In the genomic region with DNA sequence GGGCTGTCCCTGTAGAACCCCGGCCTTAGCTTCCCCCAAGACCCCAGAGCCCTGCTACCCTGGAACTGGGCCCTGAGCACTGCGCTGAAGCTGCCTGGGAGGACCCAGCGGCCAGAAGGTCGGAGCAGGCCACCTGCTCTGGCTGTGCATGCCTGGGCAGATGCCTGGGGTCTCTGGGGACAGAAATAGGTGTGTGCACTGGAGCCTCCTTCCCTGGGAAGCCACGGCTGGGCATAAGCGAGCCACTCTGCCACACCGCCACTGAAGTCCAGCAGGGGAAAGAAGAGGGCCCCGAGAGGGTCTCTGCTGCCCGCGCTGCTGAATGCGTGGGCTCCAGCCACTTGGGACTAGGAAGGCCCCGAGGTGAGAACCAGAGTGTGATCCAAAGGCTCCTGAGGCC, we compare ENCODE assay signal across 1 cellular context.
TF ChIP-seq lines count a peak whose summit lies in the region.

No MANE protein-coding gene starts in this region.

TF ChIP-seq in GM23338, 12 proteins besides CTCF, POLR2A, EP300 and RAD21 (continued from another document):
- TF ChIP-seq, protein P1, sequence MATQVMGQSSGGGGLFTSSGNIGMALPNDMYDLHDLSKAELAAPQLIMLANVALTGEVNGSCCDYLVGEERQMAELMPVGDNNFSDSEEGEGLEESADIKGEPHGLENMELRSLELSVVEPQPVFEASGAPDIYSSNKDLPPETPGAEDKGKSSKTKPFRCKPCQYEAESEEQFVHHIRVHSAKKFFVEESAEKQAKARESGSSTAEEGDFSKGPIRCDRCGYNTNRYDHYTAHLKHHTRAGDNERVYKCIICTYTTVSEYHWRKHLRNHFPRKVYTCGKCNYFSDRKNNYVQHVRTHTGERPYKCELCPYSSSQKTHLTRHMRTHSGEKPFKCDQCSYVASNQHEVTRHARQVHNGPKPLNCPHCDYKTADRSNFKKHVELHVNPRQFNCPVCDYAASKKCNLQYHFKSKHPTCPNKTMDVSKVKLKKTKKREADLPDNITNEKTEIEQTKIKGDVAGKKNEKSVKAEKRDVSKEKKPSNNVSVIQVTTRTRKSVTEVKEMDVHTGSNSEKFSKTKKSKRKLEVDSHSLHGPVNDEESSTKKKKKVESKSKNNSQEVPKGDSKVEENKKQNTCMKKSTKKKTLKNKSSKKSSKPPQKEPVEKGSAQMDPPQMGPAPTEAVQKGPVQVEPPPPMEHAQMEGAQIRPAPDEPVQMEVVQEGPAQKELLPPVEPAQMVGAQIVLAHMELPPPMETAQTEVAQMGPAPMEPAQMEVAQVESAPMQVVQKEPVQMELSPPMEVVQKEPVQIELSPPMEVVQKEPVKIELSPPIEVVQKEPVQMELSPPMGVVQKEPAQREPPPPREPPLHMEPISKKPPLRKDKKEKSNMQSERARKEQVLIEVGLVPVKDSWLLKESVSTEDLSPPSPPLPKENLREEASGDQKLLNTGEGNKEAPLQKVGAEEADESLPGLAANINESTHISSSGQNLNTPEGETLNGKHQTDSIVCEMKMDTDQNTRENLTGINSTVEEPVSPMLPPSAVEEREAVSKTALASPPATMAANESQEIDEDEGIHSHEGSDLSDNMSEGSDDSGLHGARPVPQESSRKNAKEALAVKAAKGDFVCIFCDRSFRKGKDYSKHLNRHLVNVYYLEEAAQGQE (IDR thresholded peaks at IDR 0.05; ENCODE audit: unreplicated experiment): no peak
- TF ChIP-seq, protein P2, sequence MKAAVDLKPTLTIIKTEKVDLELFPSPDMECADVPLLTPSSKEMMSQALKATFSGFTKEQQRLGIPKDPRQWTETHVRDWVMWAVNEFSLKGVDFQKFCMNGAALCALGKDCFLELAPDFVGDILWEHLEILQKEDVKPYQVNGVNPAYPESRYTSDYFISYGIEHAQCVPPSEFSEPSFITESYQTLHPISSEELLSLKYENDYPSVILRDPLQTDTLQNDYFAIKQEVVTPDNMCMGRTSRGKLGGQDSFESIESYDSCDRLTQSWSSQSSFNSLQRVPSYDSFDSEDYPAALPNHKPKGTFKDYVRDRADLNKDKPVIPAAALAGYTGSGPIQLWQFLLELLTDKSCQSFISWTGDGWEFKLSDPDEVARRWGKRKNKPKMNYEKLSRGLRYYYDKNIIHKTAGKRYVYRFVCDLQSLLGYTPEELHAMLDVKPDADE (IDR thresholded peaks at IDR 0.05): no peak
- TF ChIP-seq ZNF331 (CRISPR knock-in tag; IDR thresholded peaks at IDR 0.05; ENCODE audit: low read depth) (no peak), JUNB (IDR thresholded peaks at IDR 0.05; ENCODE audit: unreplicated experiment) (no peak), EZH2 (IDR thresholded peaks at IDR 0.05; ENCODE audit: low read depth, unreplicated experiment) (no peak), ZNF114 (CRISPR knock-in tag; IDR thresholded peaks at IDR 0.05) (no peak), CREB1 (CRISPR knock-in tag; IDR thresholded peaks at IDR 0.05; ENCODE audit: low read depth) (no peak)
- TF ChIP-seq, protein P3, sequence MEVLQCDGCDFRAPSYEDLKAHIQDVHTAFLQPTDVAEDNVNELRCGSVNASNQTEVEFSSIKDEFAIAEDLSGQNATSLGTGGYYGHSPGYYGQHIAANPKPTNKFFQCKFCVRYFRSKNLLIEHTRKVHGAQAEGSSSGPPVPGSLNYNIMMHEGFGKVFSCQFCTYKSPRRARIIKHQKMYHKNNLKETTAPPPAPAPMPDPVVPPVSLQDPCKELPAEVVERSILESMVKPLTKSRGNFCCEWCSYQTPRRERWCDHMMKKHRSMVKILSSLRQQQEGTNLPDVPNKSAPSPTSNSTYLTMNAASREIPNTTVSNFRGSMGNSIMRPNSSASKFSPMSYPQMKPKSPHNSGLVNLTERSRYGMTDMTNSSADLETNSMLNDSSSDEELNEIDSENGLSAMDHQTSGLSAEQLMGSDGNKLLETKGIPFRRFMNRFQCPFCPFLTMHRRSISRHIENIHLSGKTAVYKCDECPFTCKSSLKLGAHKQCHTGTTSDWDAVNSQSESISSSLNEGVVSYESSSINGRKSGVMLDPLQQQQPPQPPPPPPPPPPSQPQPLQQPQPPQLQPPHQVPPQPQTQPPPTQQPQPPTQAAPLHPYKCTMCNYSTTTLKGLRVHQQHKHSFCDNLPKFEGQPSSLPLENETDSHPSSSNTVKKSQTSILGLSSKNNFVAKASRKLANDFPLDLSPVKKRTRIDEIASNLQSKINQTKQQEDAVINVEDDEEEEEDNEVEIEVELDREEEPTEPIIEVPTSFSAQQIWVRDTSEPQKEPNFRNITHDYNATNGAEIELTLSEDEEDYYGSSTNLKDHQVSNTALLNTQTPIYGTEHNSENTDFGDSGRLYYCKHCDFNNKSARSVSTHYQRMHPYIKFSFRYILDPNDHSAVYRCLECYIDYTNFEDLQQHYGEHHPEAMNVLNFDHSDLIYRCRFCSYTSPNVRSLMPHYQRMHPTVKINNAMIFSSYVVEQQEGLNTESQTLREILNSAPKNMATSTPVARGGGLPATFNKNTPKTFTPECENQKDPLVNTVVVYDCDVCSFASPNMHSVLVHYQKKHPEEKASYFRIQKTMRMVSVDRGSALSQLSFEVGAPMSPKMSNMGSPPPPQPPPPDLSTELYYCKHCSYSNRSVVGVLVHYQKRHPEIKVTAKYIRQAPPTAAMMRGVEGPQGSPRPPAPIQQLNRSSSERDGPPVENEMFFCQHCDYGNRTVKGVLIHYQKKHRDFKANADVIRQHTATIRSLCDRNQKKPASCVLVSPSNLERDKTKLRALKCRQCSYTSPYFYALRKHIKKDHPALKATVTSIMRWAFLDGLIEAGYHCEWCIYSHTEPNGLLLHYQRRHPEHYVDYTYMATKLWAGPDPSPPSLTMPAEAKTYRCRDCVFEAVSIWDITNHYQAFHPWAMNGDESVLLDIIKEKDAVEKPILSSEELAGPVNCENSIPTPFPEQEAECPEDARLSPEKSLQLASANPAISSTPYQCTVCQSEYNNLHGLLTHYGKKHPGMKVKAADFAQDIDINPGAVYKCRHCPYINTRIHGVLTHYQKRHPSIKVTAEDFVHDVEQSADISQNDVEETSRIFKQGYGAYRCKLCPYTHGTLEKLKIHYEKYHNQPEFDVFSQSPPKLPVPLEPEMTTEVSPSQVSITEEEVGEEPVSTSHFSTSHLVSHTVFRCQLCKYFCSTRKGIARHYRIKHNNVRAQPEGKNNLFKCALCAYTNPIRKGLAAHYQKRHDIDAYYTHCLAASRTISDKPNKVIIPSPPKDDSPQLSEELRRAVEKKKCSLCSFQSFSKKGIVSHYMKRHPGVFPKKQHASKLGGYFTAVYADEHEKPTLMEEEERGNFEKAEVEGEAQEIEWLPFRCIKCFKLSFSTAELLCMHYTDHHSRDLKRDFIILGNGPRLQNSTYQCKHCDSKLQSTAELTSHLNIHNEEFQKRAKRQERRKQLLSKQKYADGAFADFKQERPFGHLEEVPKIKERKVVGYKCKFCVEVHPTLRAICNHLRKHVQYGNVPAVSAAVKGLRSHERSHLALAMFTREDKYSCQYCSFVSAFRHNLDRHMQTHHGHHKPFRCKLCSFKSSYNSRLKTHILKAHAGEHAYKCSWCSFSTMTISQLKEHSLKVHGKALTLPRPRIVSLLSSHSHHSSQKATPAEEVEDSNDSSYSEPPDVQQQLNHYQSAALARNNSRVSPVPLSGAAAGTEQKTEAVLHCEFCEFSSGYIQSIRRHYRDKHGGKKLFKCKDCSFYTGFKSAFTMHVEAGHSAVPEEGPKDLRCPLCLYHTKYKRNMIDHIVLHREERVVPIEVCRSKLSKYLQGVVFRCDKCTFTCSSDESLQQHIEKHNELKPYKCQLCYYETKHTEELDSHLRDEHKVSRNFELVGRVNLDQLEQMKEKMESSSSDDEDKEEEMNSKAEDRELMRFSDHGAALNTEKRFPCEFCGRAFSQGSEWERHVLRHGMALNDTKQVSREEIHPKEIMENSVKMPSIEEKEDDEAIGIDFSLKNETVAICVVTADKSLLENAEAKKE (CRISPR knock-in tag; IDR thresholded peaks at IDR 0.05): no peak
